ENCODE assay signal across 8 cellular contexts in genomic region chr10:124728071-124728829, GRCh38. TPM values are rescaled to one million over a fixed set of nuclear protein-coding genes. Genes with fewer than 3 reads are reported as not detected.
DNase-seq lines count a peak whose midpoint lies in the region; ATAC-seq and TF ChIP-seq lines count a peak whose summit lies in the region.

No MANE protein-coding gene starts in this region.

- intact Hi-C loops in OCI-LY7 (cut with micrococcal nuclease; ENCODE audit: unreplicated experiment) = no loop called here
- intact Hi-C loops in posterior cingulate gyrus (cut with DNase I) = no loop called here
- intact Hi-C loops in MCF 10A (cut with micrococcal nuclease) = no loop called here

- no peak overlapping the region for H3K27ac Mint-ChIP-seq in MCF 10A (ENCODE audit: low read depth, unreplicated experiment)

- H3K9ac ChIP-seq in smooth muscle cell (ENCODE audit: low read depth) = no peak overlapping the region

- ATAC-seq in esophagus mucosa (peak; percentile 19), HG02981 (IDR thresholded peaks at IDR 0.05; ENCODE audit: unreplicated experiment) (no peak)

- 68% methylated on average over 14 of the region's 14 CpGs for whole genome bisulfite sequencing in smooth muscle cell (ENCODE audit: low lambda C conversion rate)

- POLR2A ChIA-PET in OCI-LY7 (lab: Charles Lee) = interaction anchor here (0.9 to 4.6 kb wide), 4 partner anchors 9 to 187 kb away, joined by 3 to 29 read pairs (median 8); no protein-coding TSS in a partner anchor
- POLR2A ChIA-PET in MCF 10A (lab: Yijun Ruan, JAX) = no interaction called here

- H3K4me2 ChIP-seq in OCI-LY7 (ENCODE audit: low read length) (peak overlapping the region; percentile 32), smooth muscle cell (no peak overlapping the region)

- no peaks in the 10 kb centered on the region for H3K9me2 ChIP-seq in OCI-LY7 (ENCODE audit: insufficient read depth, low read length)

- BruUV-seq in OCI-LY7 (replicated peaks; lab: Mats Ljungman, UMichigan) (no TSS peak), MCF 10A (replicated peaks; lab: Mats Ljungman, UMichigan) (no TSS peak)

- peak overlapping the region; percentile 49 for H3K27ac ChIP-seq in OCI-LY7 (ENCODE audit: low read depth, low read length, poor library complexity, severe bottlenecking)
- no peak overlapping the region for H3K27ac ChIP-seq in smooth muscle cell (ENCODE audit: low read depth)

- peak; percentile 57 for DNase-seq in ELF-1 (ENCODE audit: low read depth, low spot score)
- DNase-seq in OCI-LY7 (ENCODE audit: low spot score) = no peak
- DNase-seq in posterior cingulate gyrus = peak in 6 of 10 donors; percentile 37 to 93 (median 61)
- no peak for DNase-seq in NCI-H2029 (lab: John Stamatoyannopoulos, UW)
- no peak for DNase-seq in MCF 10A (ENCODE audit: unreplicated experiment)
- DNase-seq in smooth muscle cell (lab: John Stamatoyannopoulos, UW; ENCODE audit: unreplicated experiment) = no peak

- peaks cover 96% of the 10 kb centered on the region for H3K79me2 ChIP-seq in OCI-LY7 (ENCODE audit: insufficient read depth, low read depth, low read length)
- H3K79me2 ChIP-seq in smooth muscle cell (ENCODE audit: low read depth) = no peaks in the 10 kb centered on the region

- H3K4me1 Mint-ChIP-seq in MCF 10A (ENCODE audit: insufficient read depth, unreplicated experiment) = peaks cover 7% of the 10 kb centered on the region

- H3K9me3 ChIP-seq in OCI-LY7 (ENCODE audit: low read length) (no peaks in the 10 kb centered on the region), smooth muscle cell (replicated peaks; ENCODE audit: low read depth) (no peaks in the 10 kb centered on the region)

- H3F3A ChIP-seq in smooth muscle cell (ENCODE audit: low read depth) = peaks cover 3% of the 10 kb centered on the region

- H3K27me3 Mint-ChIP-seq in MCF 10A (ENCODE audit: insufficient read depth, unreplicated experiment) = no peaks in the 10 kb centered on the region

- H3K9me3 Mint-ChIP-seq in MCF 10A (ENCODE audit: unreplicated experiment) = no peaks in the 10 kb centered on the region

- H2AFZ ChIP-seq in OCI-LY7 (ENCODE audit: low read length) (no peak overlapping the region), smooth muscle cell (ENCODE audit: low read depth) (no peak overlapping the region)

- H3K4me3 ChIP-seq in OCI-LY7 (ENCODE audit: low read depth, low read length, poor library complexity, severe bottlenecking) = no peak overlapping the region
- H3K4me3 ChIP-seq in smooth muscle cell = no peak overlapping the region

- H4K20me1 ChIP-seq in OCI-LY7 (ENCODE audit: insufficient read depth, low read length) (peaks cover 45% of the 10 kb centered on the region), smooth muscle cell (ENCODE audit: low read depth) (peaks cover 72% of the 10 kb centered on the region)

- TF ChIP-seq CTCF in OCI-LY7 (conservative IDR thresholded peaks at IDR 0.05; ENCODE audit: low read length) = no peak
- no peak for TF ChIP-seq CTCF in MCF 10A (IDR thresholded peaks at IDR 0.05; ENCODE audit: unreplicated experiment)
- no peak for TF ChIP-seq CTCF in smooth muscle cell (IDR thresholded peaks at IDR 0.05; ENCODE audit: borderline replicate concordance, insufficient read depth, poor library complexity, severe bottlenecking)

- H3K4me1 ChIP-seq in OCI-LY7 (ENCODE audit: insufficient read depth, low read length, poor library complexity, severe bottlenecking) = peaks cover 70% of the 10 kb centered on the region
- H3K4me1 ChIP-seq in smooth muscle cell (ENCODE audit: low read depth) = peaks cover under 1% of the 10 kb centered on the region

- CTCF ChIA-PET in OCI-LY7 (lab: Charles Lee; ENCODE audit: unreplicated experiment) (interaction anchor here (0.7 to 1.4 kb wide), 2 partner anchors 10 to 15 kb away, joined by 3 to 7 read pairs; no protein-coding TSS in a partner anchor), MCF 10A (lab: Yijun Ruan, JAX) (interaction anchor here (0.5 to 4.4 kb wide), 2 partner anchors 12 to 13 kb away, joined by 3 to 17 read pairs; no protein-coding TSS in a partner anchor)

- peaks cover 79% of the 10 kb centered on the region for H3K36me3 ChIP-seq in OCI-LY7 (ENCODE audit: insufficient read depth, low read length)
- no peaks in the 10 kb centered on the region for H3K36me3 ChIP-seq in smooth muscle cell (ENCODE audit: low read depth)

- H3K36me3 Mint-ChIP-seq in MCF 10A (ENCODE audit: insufficient read depth, unreplicated experiment) = peaks cover 23% of the 10 kb centered on the region

- no peak overlapping the region for H3K4me3 Mint-ChIP-seq in MCF 10A (ENCODE audit: unreplicated experiment)

- no peaks in the 10 kb centered on the region for H3K27me3 ChIP-seq in smooth muscle cell (ENCODE audit: low read depth)

RNA-seq across cellular contexts. Expression of gene FAM53B, which starts 15.9 kb away (rescaled TPM):
- 37.6 and 56.6 TPM in 2 replicates for total RNA-seq in OCI-LY7 (2014; rRNA removed; shearing (Covaris generic))
- total RNA-seq in OCI-LY7 (2022) (50.5 and 58.5 TPM in 2 replicates), esophagus mucosa (24.9 TPM), MCF 10A (2022) (12.9 and 14.9 TPM in 2 replicates), smooth muscle cell (6.2 and 9.3 TPM in 2 replicates)
- 5.5 and 9.3 TPM in 2 replicates for polyA plus RNA-seq in smooth muscle cell

Comparison
In these comparisons a context has a peak if more than half of its experiments do, and no peak if none do; other contexts are left out.
1. DNase-seq: peak in ELF-1 (single experiment) and posterior cingulate gyrus (6 of 10); none in OCI-LY7 (single experiment), NCI-H2029 (single experiment), MCF 10A (single experiment) and smooth muscle cell (single experiment).